8 cellular contexts compared by ENCODE assay signal in genomic region chr1:213050745-213051126, GRCh38. TPM values are rescaled to one million over a fixed set of nuclear protein-coding genes. Genes with fewer than 3 reads are reported as not detected.
DNase-seq lines count a peak whose midpoint lies in the region; ATAC-seq lines count a peak whose summit lies in the region.

No MANE protein-coding gene starts in this region.

- H3K9me3 Mint-ChIP-seq in activated naive CD8-positive, alpha-beta T cell (ENCODE audit: low read depth) = peaks cover 5% of the 10 kb centered on the region
- peaks cover 0 to 7% (median 0%) of the 10 kb centered on the region in 6 donors for H3K9me3 Mint-ChIP-seq in immature natural killer cell

- DNase-seq in NCI-H2196 treated with DMSO at 0.1 percent for 48 hours (lab: John Stamatoyannopoulos, UW; ENCODE audit: unreplicated experiment) (peak; percentile 70), NCI-H2196 (lab: John Stamatoyannopoulos, UW; ENCODE audit: unreplicated experiment) (no peak), immature natural killer cell (no peak), substantia nigra (lab: John Stamatoyannopoulos, UW) (no peak), NCI-H2081 treated with DMSO at 0.1 percent for 48 hours (lab: John Stamatoyannopoulos, UW) (no peak)

- peak overlapping the region; percentile 75 for H3K27ac ChIP-seq in substantia nigra (ENCODE audit: low read depth, low read length, poor library complexity, severe bottlenecking)

- H3K4me1 Mint-ChIP-seq in activated naive CD8-positive, alpha-beta T cell (ENCODE audit: low read depth) = peaks cover 34% of the 10 kb centered on the region
- H3K4me1 Mint-ChIP-seq in immature natural killer cell = peaks cover 35 to 41% of the 10 kb centered on the region in 2 donors

- peaks cover 14% of the 10 kb centered on the region for H3K27me3 Mint-ChIP-seq in activated naive CD8-positive, alpha-beta T cell
- peaks cover 4 to 10% (median 6%) of the 10 kb centered on the region in 3 donors for H3K27me3 Mint-ChIP-seq in immature natural killer cell (ENCODE audit: low read depth in 3 of 3)

- H3K27ac Mint-ChIP-seq in activated naive CD8-positive, alpha-beta T cell = peak overlapping the region; percentile 96
- H3K27ac Mint-ChIP-seq in immature natural killer cell = peak overlapping the region; percentile 91 to 98 (median 98)

- ATAC-seq in HG03095 (IDR thresholded peaks at IDR 0.05; ENCODE audit: unreplicated experiment) (peak; percentile 15), GM19351 (IDR thresholded peaks at IDR 0.05; ENCODE audit: unreplicated experiment) (no peak)

- peaks cover 22% of the 10 kb centered on the region for H3K36me3 Mint-ChIP-seq in activated naive CD8-positive, alpha-beta T cell
- H3K36me3 Mint-ChIP-seq in immature natural killer cell = peaks cover 0 to 9% (median 0%) of the 10 kb centered on the region in 3 donors

- peak overlapping the region; percentile 100 for H3K4me3 Mint-ChIP-seq in activated naive CD8-positive, alpha-beta T cell
- peak overlapping the region; percentile 93 to 100 (median 97) for H3K4me3 Mint-ChIP-seq in immature natural killer cell

RNA-seq across cellular contexts. Expression of gene RPS6KC1, which starts 0.3 kb away (rescaled TPM):
- 10 to 100 TPM in 1 of 3 donors, 1 to 10 TPM in 2; 2.9 to 10.7 (median 5.2) TPM for polyA plus RNA-seq in immature natural killer cell

RNA-seq across cellular contexts. Expression of gene ANGEL2, which starts 35.1 kb away (rescaled TPM):
- polyA plus RNA-seq in immature natural killer cell = 10 to 100 TPM; 21.1 to 34.8 (median 22.8) TPM
